In the genomic region with DNA sequence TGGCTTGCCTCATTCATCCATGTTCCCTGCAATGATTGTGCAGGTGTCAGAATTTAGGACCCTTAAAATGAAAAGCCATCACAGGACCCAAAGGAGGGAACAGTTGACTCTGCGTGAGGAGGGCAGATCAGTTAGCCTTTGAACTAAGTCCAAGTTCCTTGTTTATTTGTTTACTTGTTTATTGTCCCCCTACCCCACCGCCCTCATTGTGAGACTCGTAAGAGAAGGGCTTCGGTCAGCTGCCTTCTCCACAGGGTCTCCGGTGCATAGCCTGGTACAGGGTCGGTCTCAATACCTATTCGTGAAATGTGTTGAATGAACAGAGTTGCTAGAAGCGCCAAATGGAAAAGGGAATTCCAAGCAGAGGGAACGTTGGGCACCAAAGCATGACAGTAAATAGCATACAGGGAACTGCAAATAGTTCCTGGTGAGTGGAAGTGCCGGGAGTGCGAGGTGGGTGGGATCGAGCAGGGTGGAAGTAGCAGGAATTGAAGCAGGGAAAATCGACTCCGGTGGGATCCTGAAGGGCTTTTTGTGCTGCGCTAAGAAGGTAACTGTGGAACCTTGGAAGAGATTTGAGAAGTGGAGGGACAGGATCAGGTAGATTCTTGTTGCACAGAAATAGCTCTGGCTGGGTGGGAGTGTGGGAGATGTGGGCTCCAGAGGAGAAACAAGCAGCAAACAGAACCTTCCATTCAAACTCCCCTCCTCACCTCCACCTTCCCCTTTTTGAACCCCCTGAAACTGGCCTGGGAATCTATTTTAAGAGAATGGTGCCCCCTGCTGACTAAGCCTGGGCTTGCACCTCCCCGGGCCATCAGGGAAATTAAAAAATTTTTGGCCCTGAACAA, we compare ENCODE assay signal across 8 cellular contexts. TPM values are rescaled to one million over a fixed set of nuclear protein-coding genes. Genes with fewer than 3 reads are reported as not detected.
DNase-seq lines count a peak whose midpoint lies in the region; ATAC-seq lines count a peak whose summit lies in the region.

No MANE protein-coding gene starts in this region.

- intact Hi-C loops in activated CD4-positive, alpha-beta memory T cell treated with anti-CD3 and anti-CD28 coated beads for 36 hours (cut with micrococcal nuclease), result loop anchor here (1.0 to 5.0 kb wide), 2 partner anchors 120 to 283 kb away; a partner anchor contains a TSS

- POLR2A ChIA-PET in activated CD4-positive, alpha-beta memory T cell treated with anti-CD3 and anti-CD28 coated beads for 36 hours (lab: Charles Lee), result interaction anchor here (1.2 to 2.0 kb wide), 3 partner anchors 13 to 59 kb away, joined by 3 to 7 read pairs (median 7); a partner anchor contains a TSS

- DNase-seq in NCI-H2227 (lab: John Stamatoyannopoulos, UW; ENCODE audit: unreplicated experiment), result peak; percentile 59
- DNase-seq in NCI-H2227 treated with DMSO at 0.1 percent for 48 hours (lab: John Stamatoyannopoulos, UW), result no peak
- peak; percentile 64 for DNase-seq in NCI-H69 (lab: John Stamatoyannopoulos, UW)
- DNase-seq in activated CD4-positive, alpha-beta memory T cell treated with anti-CD3 and anti-CD28 coated beads for 36 hours, result peak; percentile 84
- DNase-seq in effector memory CD8-positive, alpha-beta T cell, result peak; percentile 67 to 75 (median 67)
- peak; percentile 76 for DNase-seq in naive B cell
- DNase-seq in stimulated activated naive CD4-positive, alpha-beta T cell (lab: John Stamatoyannopoulos, UW), result peak; percentile 13 to 76 (median 62)

- H3K9me3 Mint-ChIP-seq in activated CD4-positive, alpha-beta memory T cell treated with anti-CD3 and anti-CD28 coated beads for 36 hours, result no peaks in the 10 kb centered on the region
- no peaks in the 10 kb centered on the region for H3K9me3 Mint-ChIP-seq in effector memory CD8-positive, alpha-beta T cell
- H3K9me3 Mint-ChIP-seq in naive B cell, result no peaks in the 10 kb centered on the region

- H3K4me3 Mint-ChIP-seq in activated CD4-positive, alpha-beta memory T cell treated with anti-CD3 and anti-CD28 coated beads for 36 hours, result peak overlapping the region; percentile 10
- H3K4me3 Mint-ChIP-seq in effector memory CD8-positive, alpha-beta T cell, result peak overlapping the region; percentile 30 to 38
- no peak overlapping the region for H3K4me3 Mint-ChIP-seq in naive B cell

- peak overlapping the region; percentile 81 for H3K27ac Mint-ChIP-seq in activated CD4-positive, alpha-beta memory T cell treated with anti-CD3 and anti-CD28 coated beads for 36 hours
- peak overlapping the region; percentile 83 to 89 for H3K27ac Mint-ChIP-seq in effector memory CD8-positive, alpha-beta T cell
- H3K27ac Mint-ChIP-seq in naive B cell, result peak overlapping the region in 1 of 6 donors; percentile 27

- H3K27me3 Mint-ChIP-seq in activated CD4-positive, alpha-beta memory T cell treated with anti-CD3 and anti-CD28 coated beads for 36 hours, result no peaks in the 10 kb centered on the region
- H3K27me3 Mint-ChIP-seq in effector memory CD8-positive, alpha-beta T cell, result no peaks in the 10 kb centered on the region
- H3K27me3 Mint-ChIP-seq in naive B cell, result no peaks in the 10 kb centered on the region

- H3K36me3 Mint-ChIP-seq in activated CD4-positive, alpha-beta memory T cell treated with anti-CD3 and anti-CD28 coated beads for 36 hours, result peaks cover 5% of the 10 kb centered on the region
- H3K36me3 Mint-ChIP-seq in effector memory CD8-positive, alpha-beta T cell (ENCODE audit: insufficient read depth), result peaks cover 15% of the 10 kb centered on the region
- peaks cover 0 to 7% of the 10 kb centered on the region in 2 donors for H3K36me3 Mint-ChIP-seq in naive B cell

- peak; percentile 43 for ATAC-seq in effector memory CD8-positive, alpha-beta T cell (replicated peaks)
- ATAC-seq in naive B cell (ENCODE audit: low read depth in 2 of 2) (peak; percentile 80 to 84), GM18520 (IDR thresholded peaks at IDR 0.05; ENCODE audit: unreplicated experiment) (no peak)

- CTCF ChIA-PET in activated CD4-positive, alpha-beta memory T cell treated with anti-CD3 and anti-CD28 coated beads for 36 hours (lab: Charles Lee), result interaction anchor here (0.7 to 24.6 kb wide), 31 partner anchors 13 to 399 kb away, joined by 3 to 564 read pairs (median 6); a partner anchor contains a TSS

- H3K4me1 Mint-ChIP-seq in activated CD4-positive, alpha-beta memory T cell treated with anti-CD3 and anti-CD28 coated beads for 36 hours (ENCODE audit: low read depth), result peaks cover 28% of the 10 kb centered on the region
- peaks cover 20 to 25% of the 10 kb centered on the region in 2 donors for H3K4me1 Mint-ChIP-seq in effector memory CD8-positive, alpha-beta T cell (ENCODE audit: low read depth in 2 of 2)
- peaks cover 18 to 28% (median 18%) of the 10 kb centered on the region in 3 donors for H3K4me1 Mint-ChIP-seq in naive B cell

RNA-seq across cellular contexts. Expression of a gene that starts 12.7 kb away (rescaled TPM):
- 10 to 100 TPM; 48.3 to 54.1 TPM for total RNA-seq in activated CD4-positive, alpha-beta memory T cell treated with anti-CD3 and anti-CD28 coated beads for 36 hours
- polyA plus RNA-seq in naive B cell (ENCODE audit: low read depth in 6 of 6), result 10 to 100 TPM; 20.6 to 47.5 (median 25.7) TPM

RNA-seq across cellular contexts. Expression of a gene that starts 17.2 kb away (rescaled TPM):
- total RNA-seq in activated CD4-positive, alpha-beta memory T cell treated with anti-CD3 and anti-CD28 coated beads for 36 hours, result 10 to 100 TPM; 53.4 to 60.0 TPM
- 100 to 1,000 TPM in 1 of 6 donors, 10 to 100 TPM in 5; 78.4 to 131 (median 95.3) TPM for polyA plus RNA-seq in naive B cell (ENCODE audit: low read depth in 6 of 6)

Comparison
In these comparisons a context has a peak if more than half of its experiments do, and no peak if none do; other contexts are left out.
1. H3K4me3 Mint-ChIP-seq: peak in activated CD4-positive, alpha-beta memory T cell treated with anti-CD3 and anti-CD28 coated beads for 36 hours (single experiment) and effector memory CD8-positive, alpha-beta T cell (2 of 2); none in naive B cell (0 of 8).